8 cellular contexts compared by ENCODE assay signal in genomic region chr1:1004780-1005697, GRCh38. TPM values are rescaled to one million over a fixed set of nuclear protein-coding genes. Genes with fewer than 3 reads are reported as not detected.
A peak's percentile ranks its signal among the peaks of the same experiment; 100 is the strongest.
DNase-seq lines count a peak whose midpoint lies in the region; ATAC-seq and TF ChIP-seq lines count a peak whose summit lies in the region.

No MANE protein-coding gene starts in this region.

- H3K79me2 ChIP-seq in PC-3 (ENCODE audit: low read length): peaks cover 26% of the 10 kb centered on the region

- no peaks in the 10 kb centered on the region for H3F3A ChIP-seq in PC-3 (ENCODE audit: low read length, unreplicated experiment)

- H3K9me3 ChIP-seq in heart left ventricle (no peaks in the 10 kb centered on the region), skeletal muscle satellite cell (replicated peaks; ENCODE audit: low read length) (no peaks in the 10 kb centered on the region), PC-3 (ENCODE audit: low read length) (no peaks in the 10 kb centered on the region)

- H3K27ac ChIP-seq in heart left ventricle (peak overlapping the region in 8 of 12 donors; percentile 20 to 59 (median 40)), PC-3 (ENCODE audit: low read length) (no peak overlapping the region)

- intact Hi-C loops in heart left ventricle (cut with DNase I): no loop called here
- intact Hi-C loops in PC-3 (cut with micrococcal nuclease): no loop called here

- no peak overlapping the region for H2AFZ ChIP-seq in PC-3 (ENCODE audit: low read length)

- H3K9me2 ChIP-seq in PC-3 (replicated peaks; ENCODE audit: low read length): no peaks in the 10 kb centered on the region

- POLR2A ChIA-PET in PC-3 (lab: Charles Lee; ENCODE audit: unreplicated experiment): no interaction called here

- peaks cover 0 to 4% (median 0%) of the 10 kb centered on the region in 9 donors for H3K36me3 ChIP-seq in heart left ventricle
- no peaks in the 10 kb centered on the region for H3K36me3 ChIP-seq in skeletal muscle satellite cell (ENCODE audit: insufficient read depth, low read length)
- H3K36me3 ChIP-seq in PC-3 (ENCODE audit: low read depth, low read length): no peaks in the 10 kb centered on the region

- CTCF ChIA-PET in PC-3 (lab: Charles Lee): no interaction called here

- no peaks in the 10 kb centered on the region for H4K20me1 ChIP-seq in PC-3 (ENCODE audit: low read length)

- H3K4me2 ChIP-seq in skeletal muscle satellite cell (ENCODE audit: low read length) (peak overlapping the region; percentile 14), PC-3 (ENCODE audit: low read length) (no peak overlapping the region)

- BruUV-seq in PC-3 (replicated peaks; lab: Mats Ljungman, UMichigan): no TSS peak

- TF ChIP-seq CTCF in heart left ventricle (IDR thresholded peaks at IDR 0.05) (no peak), PC-3 (conservative IDR thresholded peaks at IDR 0.05; ENCODE audit: low read depth, low read length) (no peak)

- WGBS in heart left ventricle, 4 donors: 14 to 23% (median 16%) methylated on average over 14 to 21 of the region's 21 CpGs

- H3K9ac ChIP-seq in skeletal muscle satellite cell (ENCODE audit: low read depth, low read length): no peak overlapping the region
- no peak overlapping the region for H3K9ac ChIP-seq in PC-3 (ENCODE audit: low read length)

- H3K4me3 ChIP-seq in heart left ventricle: peak overlapping the region in 4 of 12 donors; percentile 1 to 8 (median 4)
- H3K4me3 ChIP-seq in skeletal muscle satellite cell (ENCODE audit: low read length): no peak overlapping the region
- no peak overlapping the region for H3K4me3 ChIP-seq in PC-3 (ENCODE audit: low read length)

- H3K27me3 ChIP-seq in heart left ventricle: peaks cover 0 to 39% (median 0%) of the 10 kb centered on the region in 9 donors
- peaks cover 32% of the 10 kb centered on the region for H3K27me3 ChIP-seq in skeletal muscle satellite cell (ENCODE audit: control insufficient read depth, insufficient read depth, low read length)
- H3K27me3 ChIP-seq in PC-3 (ENCODE audit: low read length): no peaks in the 10 kb centered on the region

- no peak for TF ChIP-seq POLR2A in heart left ventricle (IDR thresholded peaks at IDR 0.05)

- peak; percentile 47 for DNase-seq in H4 (ENCODE audit: low spot score)
- peak; percentile 74 for DNase-seq in SK-N-DZ (ENCODE audit: low spot score)
- peak in 4 of 5 donors; percentile 48 to 74 (median 65) for DNase-seq in heart left ventricle
- no peak for DNase-seq in globus pallidus (ENCODE audit: low spot score)
- no peak for DNase-seq in amniotic stem cell (lab: John Stamatoyannopoulos, UW)
- no peak for DNase-seq in PC-3

- ATAC-seq in heart left ventricle: peak in 3 of 4 donors; percentile 15 to 58 (median 24)
- no peak for ATAC-seq in HG02588 (IDR thresholded peaks at IDR 0.05; ENCODE audit: unreplicated experiment)
- no peak for ATAC-seq in PC-3

- peaks cover 10 to 42% (median 27%) of the 10 kb centered on the region in 12 donors for H3K4me1 ChIP-seq in heart left ventricle
- H3K4me1 ChIP-seq in skeletal muscle satellite cell (ENCODE audit: control insufficient read depth, insufficient read depth, low read length): peaks cover 27% of the 10 kb centered on the region
- H3K4me1 ChIP-seq in PC-3 (ENCODE audit: insufficient read depth, low read length): peaks cover 20% of the 10 kb centered on the region

RNA-seq across cellular contexts. Expression of gene HES4, which starts 5.1 kb away (rescaled TPM):
- total RNA-seq in H4 (2014; rRNA removed; shearing (Covaris generic)): 3.6 and 17.7 TPM in 2 replicates
- polyA plus RNA-seq in SK-N-DZ (2014; cell fraction: cytosol; rRNA removed): 127 and 154 TPM in 2 replicates
- 611 and 684 TPM in 2 replicates for polyA plus RNA-seq in SK-N-DZ (2014; cell fraction: nucleus; rRNA removed)
- total RNA-seq in heart left ventricle (10 to 100 TPM; 26.8 to 98.1 (median 42.0) TPM), PC-3 (2014; rRNA removed) (233 and 379 TPM in 2 replicates)
- 10 to 100 TPM; 25.7 to 29.2 TPM for polyA plus RNA-seq in heart left ventricle
- total RNA-seq in skeletal muscle satellite cell (2012; rRNA removed): 0.51 TPM in 1 of 2 replicates, not detected in the other

RNA-seq across cellular contexts. Expression of gene ISG15, which starts 8.3 kb away (rescaled TPM):
- 353 and 452 TPM in 2 replicates for total RNA-seq in H4 (2014; rRNA removed; shearing (Covaris generic))
- polyA plus RNA-seq in SK-N-DZ (2014; cell fraction: cytosol; rRNA removed): 27.4 and 30.6 TPM in 2 replicates
- polyA plus RNA-seq in SK-N-DZ (2014; cell fraction: nucleus; rRNA removed): 15.3 and 17.6 TPM in 2 replicates
- total RNA-seq in heart left ventricle (100 to 1,000 TPM in 1 of 9 donors, 10 to 100 TPM in 8; 17.0 to 189 (median 32.8) TPM), PC-3 (2014; rRNA removed) (749 and 758 TPM in 2 replicates)
- polyA plus RNA-seq in heart left ventricle: 10 to 100 TPM; 34.4 to 76.5 TPM
- 76.8 and 83.0 TPM in 2 replicates for total RNA-seq in skeletal muscle satellite cell (2012; rRNA removed)

RNA-seq across cellular contexts. Expression of gene AGRN, which starts 14.9 kb away (rescaled TPM):
- total RNA-seq in H4 (2014; rRNA removed; shearing (Covaris generic)): 37.0 and 52.1 TPM in 2 replicates
- polyA plus RNA-seq in SK-N-DZ (2014; cell fraction: cytosol; rRNA removed): 33.8 and 35.2 TPM in 2 replicates
- 206 and 207 TPM in 2 replicates for polyA plus RNA-seq in SK-N-DZ (2014; cell fraction: nucleus; rRNA removed)
- total RNA-seq in heart left ventricle (10 to 100 TPM in 8 of 9 donors, 1 to 10 TPM in 1; 9.7 to 45.7 (median 22.7) TPM), PC-3 (2014; rRNA removed) (273 and 377 TPM in 2 replicates)
- 10 to 100 TPM; 11.8 to 14.1 TPM for polyA plus RNA-seq in heart left ventricle
- total RNA-seq in skeletal muscle satellite cell (2012; rRNA removed): 15.2 and 22.5 TPM in 2 replicates

RNA-seq across cellular contexts. Expression of gene PERM1, which starts 23.1 kb away (rescaled TPM):
- total RNA-seq in H4 (2014; rRNA removed; shearing (Covaris generic)): 0.19 TPM in 1 of 2 replicates, not detected in the other
- polyA plus RNA-seq in SK-N-DZ (2014; cell fraction: cytosol; rRNA removed): 0.35 TPM in 1 of 2 replicates, not detected in the other
- 0.62 TPM in 1 of 2 replicates, not detected in the other for polyA plus RNA-seq in SK-N-DZ (2014; cell fraction: nucleus; rRNA removed)
- total RNA-seq in heart left ventricle (100 to 1,000 TPM in 6 of 9 donors, 10 to 100 TPM in 3; 52.8 to 149 (median 104) TPM), PC-3 (2014; rRNA removed) (0.47 and 1.1 TPM in 2 replicates)
- 100 to 1,000 TPM in 1 of 2 donors, 10 to 100 TPM in 1; 53.3 to 353 TPM for polyA plus RNA-seq in heart left ventricle
- not detected in 2 replicates for total RNA-seq in skeletal muscle satellite cell (2012; rRNA removed)

RNA-seq across cellular contexts. Expression of gene PLEKHN1, which starts 38.8 kb away (rescaled TPM):
- 0.08 and 1.2 TPM in 2 replicates for total RNA-seq in H4 (2014; rRNA removed; shearing (Covaris generic))
- polyA plus RNA-seq in SK-N-DZ (2014; cell fraction: cytosol; rRNA removed): 0.06 TPM in 1 of 2 replicates, not detected in the other
- polyA plus RNA-seq in SK-N-DZ (2014; cell fraction: nucleus; rRNA removed): 0.08 and 0.60 TPM in 2 replicates
- total RNA-seq in heart left ventricle (under 1 TPM in 2 of 9 donors, not detected in 7; 0.37 to 0.63 TPM), PC-3 (2014; rRNA removed) (14.0 and 18.3 TPM in 2 replicates)
- polyA plus RNA-seq in heart left ventricle: under 1 TPM; 0.15 TPM
- total RNA-seq in skeletal muscle satellite cell (2012; rRNA removed): 1.3 TPM in 2 replicates

Comparison
In these comparisons a context has a peak if more than half of its experiments do, and no peak if none do; other contexts are left out.
1. DNase-seq: peak in H4 (single experiment), SK-N-DZ (single experiment) and heart left ventricle (4 of 5); none in globus pallidus (single experiment), amniotic stem cell (single experiment) and PC-3 (single experiment).
2. ATAC-seq: peak in heart left ventricle (3 of 4); none in HG02588 (single experiment) and PC-3 (single experiment).